ENCODE assay signal across 9 cellular contexts in genomic region chr1:201505505-201505893, GRCh38. TPM values are rescaled to one million over a fixed set of nuclear protein-coding genes. Genes with fewer than 3 reads are reported as not detected.
A peak's percentile ranks its signal among the peaks of the same experiment; 100 is the strongest.
DNase-seq lines count a peak whose midpoint lies in the region; FAIRE-seq and TF ChIP-seq lines count a peak whose summit lies in the region.
"Had no signal": no experiment of that assay in that cellular context is flagged by ENCODE, and none has a peak within 500 bp of the region (broad histone marks: within the 10 kb centered on the region; RNA-seq: fewer than 3 reads in every experiment).

No MANE protein-coding gene starts in this region.

- H3K4me3 Mint-ChIP-seq in activated naive CD4-positive, alpha-beta T cell treated with anti-CD3 and anti-CD28 coated beads, Interleukin-2, amount 50 U/mL, for 24 hours: peak overlapping the region; percentile 92
- H3K4me3 Mint-ChIP-seq in endodermal cell: no peak overlapping the region
- no peak overlapping the region for H3K4me3 Mint-ChIP-seq in neural progenitor cell
- H3K4me3 Mint-ChIP-seq: neural crest cell had no signal

- H3K27me3 ChIP-seq in endodermal cell (ENCODE audit: control insufficient read depth, insufficient read depth, low read length, poor library complexity, severe bottlenecking) (no peaks in the 10 kb centered on the region), neural progenitor cell (peaks cover 45% of the 10 kb centered on the region)

- H2AFZ ChIP-seq in neural progenitor cell (replicated peaks): no peak overlapping the region

- H3K36me3 Mint-ChIP-seq in activated naive CD4-positive, alpha-beta T cell treated with anti-CD3 and anti-CD28 coated beads, Interleukin-2, amount 50 U/mL, for 24 hours: no peaks in the 10 kb centered on the region
- H3K36me3 Mint-ChIP-seq in endodermal cell (ENCODE audit: low read depth): no peaks in the 10 kb centered on the region
- H3K36me3 Mint-ChIP-seq in neural progenitor cell: no peaks in the 10 kb centered on the region

- no peaks in the 10 kb centered on the region for H3K9me3 Mint-ChIP-seq in activated naive CD4-positive, alpha-beta T cell treated with anti-CD3 and anti-CD28 coated beads, Interleukin-2, amount 50 U/mL, for 24 hours
- H3K9me3 Mint-ChIP-seq in endodermal cell (no peaks in the 10 kb centered on the region), neural progenitor cell (no peaks in the 10 kb centered on the region)
- H3K9me3 Mint-ChIP-seq: neural crest cell had no signal

- H3K36me3 ChIP-seq in endodermal cell (ENCODE audit: control insufficient read depth, insufficient read depth, low read length): no peaks in the 10 kb centered on the region
- H3K36me3 ChIP-seq in neural progenitor cell: no peaks in the 10 kb centered on the region

- 22 to 56% methylated on average over 1 to 4 of the region's 4 CpGs for WGBS in endodermal cell (ENCODE audit: insufficient coverage in 1 of 2, insufficient read length in 1 of 2), 2 experiments

- H3K4me2 ChIP-seq in neural progenitor cell: peak overlapping the region; percentile 48

- H3K9me3 ChIP-seq in endodermal cell (ENCODE audit: control insufficient read depth, low read length) (no peaks in the 10 kb centered on the region), neural progenitor cell (ENCODE audit: low read depth) (no peaks in the 10 kb centered on the region)

- no peaks in the 10 kb centered on the region for H3K79me2 ChIP-seq in neural progenitor cell (ENCODE audit: low read depth)

- peaks cover 27% of the 10 kb centered on the region for H3F3A ChIP-seq in neural progenitor cell (ENCODE audit: low read depth)

- H3K27me3 Mint-ChIP-seq in activated naive CD4-positive, alpha-beta T cell treated with anti-CD3 and anti-CD28 coated beads, Interleukin-2, amount 50 U/mL, for 24 hours: no peaks in the 10 kb centered on the region
- peaks cover 42% of the 10 kb centered on the region for H3K27me3 Mint-ChIP-seq in endodermal cell (ENCODE audit: insufficient read depth)
- peaks cover 5% of the 10 kb centered on the region for H3K27me3 Mint-ChIP-seq in neural progenitor cell (ENCODE audit: insufficient read depth, low read depth)

- no peak overlapping the region for H3K27ac ChIP-seq in endodermal cell (ENCODE audit: low read depth, low read length)
- H3K27ac ChIP-seq in neural progenitor cell: no peak overlapping the region

- peaks cover 39% of the 10 kb centered on the region for H3K4me1 Mint-ChIP-seq in activated naive CD4-positive, alpha-beta T cell treated with anti-CD3 and anti-CD28 coated beads, Interleukin-2, amount 50 U/mL, for 24 hours
- H3K4me1 Mint-ChIP-seq in endodermal cell (peaks cover 39% of the 10 kb centered on the region), neural progenitor cell (peaks cover 43% of the 10 kb centered on the region)

- H3K9ac ChIP-seq in endodermal cell (ENCODE audit: extremely low read depth, low read length, poor library complexity, severe bottlenecking): no peak overlapping the region
- H3K9ac ChIP-seq in neural progenitor cell: no peak overlapping the region

- H4K20me1 ChIP-seq in neural progenitor cell (ENCODE audit: low read depth): no peaks in the 10 kb centered on the region

- in situ Hi-C loops in GM13976 (cut with MboI; ENCODE audit: low sequenced_read_pairs, unreplicated experiment): no loop called here

- TF ChIP-seq CTCF in endodermal cell (conservative IDR thresholded peaks at IDR 0.05): no peak
- no peak for TF ChIP-seq CTCF in neural progenitor cell (IDR thresholded peaks at IDR 0.05)
- no peak for TF ChIP-seq CTCF in GM13976 (IDR thresholded peaks at IDR 0.05; ENCODE audit: borderline replicate concordance, control extremely low read depth, extremely low read depth, insufficient read depth, missing control alignments)

- no peak for FAIRE-seq in RCC 7860 (lab: Jason Lieb, UNC)

- peak overlapping the region; percentile 55 for H3K27ac Mint-ChIP-seq in activated naive CD4-positive, alpha-beta T cell treated with anti-CD3 and anti-CD28 coated beads, Interleukin-2, amount 50 U/mL, for 24 hours
- H3K27ac Mint-ChIP-seq in endodermal cell: peak overlapping the region; percentile 17
- peak overlapping the region; percentile 30 for H3K27ac Mint-ChIP-seq in neural progenitor cell

- no peak for DNase-seq in activated naive CD4-positive, alpha-beta T cell treated with anti-CD3 and anti-CD28 coated beads, Interleukin-2, amount 50 U/mL, for 16 hours
- DNase-seq in RCC 7860 (ENCODE audit: low spot score) (peak; percentile 65), endodermal cell (peak; percentile 72), neural progenitor cell (ENCODE audit: low spot score) (peak; percentile 77), Ammon's horn (ENCODE audit: low spot score) (no peak), GM13976 (ENCODE audit: low spot score) (no peak), HK-2 (ENCODE audit: unreplicated experiment) (no peak)

- H3K4me3 ChIP-seq in endodermal cell (ENCODE audit: low read length): no peak overlapping the region
- no peak overlapping the region for H3K4me3 ChIP-seq in neural progenitor cell

- H3K4me1 ChIP-seq in endodermal cell (ENCODE audit: control insufficient read depth, insufficient read depth, low read length): peaks cover 18% of the 10 kb centered on the region
- H3K4me1 ChIP-seq in neural progenitor cell: peaks cover 36% of the 10 kb centered on the region

RNA-seq across cellular contexts. Expression of gene CSRP1, which starts 1.4 kb away (rescaled TPM):
- total RNA-seq in endodermal cell: 10 to 100 TPM; 16.1 to 17.7 TPM
- polyA plus RNA-seq in endodermal cell (2013, experiment 1 of 2): 16.1 TPM
- 21.3 TPM for polyA plus RNA-seq in endodermal cell (2013, experiment 2 of 2)
- 2.5 and 4.1 TPM in 2 replicates for total RNA-seq in neural progenitor cell (ENCODE audit: low replicate concordance)

RNA-seq across cellular contexts. Expression of gene NAV1, which starts 33.4 kb away (rescaled TPM):
- total RNA-seq in endodermal cell (10 to 100 TPM; 42.2 to 62.5 TPM), neural progenitor cell (ENCODE audit: low replicate concordance) (60.7 and 83.0 TPM in 2 replicates)
- polyA plus RNA-seq in endodermal cell (2013, experiment 1 of 2): 25.8 TPM
- 23.3 TPM for polyA plus RNA-seq in endodermal cell (2013, experiment 2 of 2)

RNA-seq across cellular contexts. Expression of gene PHLDA3, which starts 36.5 kb away (rescaled TPM):
- total RNA-seq in endodermal cell (10 to 100 TPM in 1 of 2 donors, 1 to 10 TPM in 1; 9.6 to 15.8 TPM), neural progenitor cell (ENCODE audit: low replicate concordance) (1.9 and 11.8 TPM in 2 replicates)
- 26.6 TPM for polyA plus RNA-seq in endodermal cell (2013, experiment 1 of 2)
- 25.3 TPM for polyA plus RNA-seq in endodermal cell (2013, experiment 2 of 2)

Comparison
In these comparisons a context has a peak if more than half of its experiments do, and no peak if none do; other contexts are left out.
1. DNase-seq: peak in RCC 7860 (single experiment), endodermal cell (single experiment) and neural progenitor cell (single experiment); none in activated naive CD4-positive, alpha-beta T cell treated with anti-CD3 and anti-CD28 coated beads, Interleukin-2, amount 50 U/mL, for 16 hours (single experiment), Ammon's horn (single experiment), GM13976 (single experiment) and HK-2 (single experiment).
2. Peak in every context shown above with its lines, with median percentiles within 50 percentile points of each other: H3K27ac Mint-ChIP-seq.